4 cellular contexts compared by ENCODE assay signal in the genomic region with DNA sequence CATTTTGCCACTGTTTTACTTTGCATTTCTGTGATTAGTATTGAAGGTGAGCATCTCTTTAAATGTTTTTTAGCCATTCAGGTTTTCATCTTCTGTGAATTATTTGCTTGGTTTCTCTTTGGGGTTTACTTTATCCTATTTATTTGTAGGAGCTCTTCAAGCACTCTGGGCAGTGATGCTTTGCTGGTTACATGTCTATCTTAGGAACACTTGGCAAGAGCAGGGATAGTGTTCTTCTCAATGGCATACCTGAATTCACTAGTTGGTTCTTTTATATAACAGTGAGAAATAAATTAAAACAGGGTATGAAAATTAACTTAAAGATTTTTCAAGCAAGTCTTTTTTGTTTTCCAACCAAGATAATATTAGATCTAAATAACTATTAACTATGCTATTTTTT.
"Had no signal": no experiment of that assay in that cellular context is flagged by ENCODE, and none has a peak within 500 bp of the region (broad histone marks: within the 10 kb centered on the region; RNA-seq: fewer than 3 reads in every experiment).

No MANE protein-coding gene starts in this region.

- ATAC-seq: GM23338 had no signal

- H3K4me3 Mint-ChIP-seq: GM23338, H9 had no signal

- H3K9me3 Mint-ChIP-seq: GM23338, H9 had no signal

- H3K27ac Mint-ChIP-seq: GM23338, H9 had no signal

- DNase-seq: H9, HCEC 1CT, IMR-90 had no signal

- H2AFZ ChIP-seq: GM23338 had no signal

- H3K4me2 ChIP-seq: GM23338 had no signal

- H3K4me3 ChIP-seq: GM23338 had no signal
